Comparison of ENCODE assay signal across 8 cellular contexts in the genomic region with DNA sequence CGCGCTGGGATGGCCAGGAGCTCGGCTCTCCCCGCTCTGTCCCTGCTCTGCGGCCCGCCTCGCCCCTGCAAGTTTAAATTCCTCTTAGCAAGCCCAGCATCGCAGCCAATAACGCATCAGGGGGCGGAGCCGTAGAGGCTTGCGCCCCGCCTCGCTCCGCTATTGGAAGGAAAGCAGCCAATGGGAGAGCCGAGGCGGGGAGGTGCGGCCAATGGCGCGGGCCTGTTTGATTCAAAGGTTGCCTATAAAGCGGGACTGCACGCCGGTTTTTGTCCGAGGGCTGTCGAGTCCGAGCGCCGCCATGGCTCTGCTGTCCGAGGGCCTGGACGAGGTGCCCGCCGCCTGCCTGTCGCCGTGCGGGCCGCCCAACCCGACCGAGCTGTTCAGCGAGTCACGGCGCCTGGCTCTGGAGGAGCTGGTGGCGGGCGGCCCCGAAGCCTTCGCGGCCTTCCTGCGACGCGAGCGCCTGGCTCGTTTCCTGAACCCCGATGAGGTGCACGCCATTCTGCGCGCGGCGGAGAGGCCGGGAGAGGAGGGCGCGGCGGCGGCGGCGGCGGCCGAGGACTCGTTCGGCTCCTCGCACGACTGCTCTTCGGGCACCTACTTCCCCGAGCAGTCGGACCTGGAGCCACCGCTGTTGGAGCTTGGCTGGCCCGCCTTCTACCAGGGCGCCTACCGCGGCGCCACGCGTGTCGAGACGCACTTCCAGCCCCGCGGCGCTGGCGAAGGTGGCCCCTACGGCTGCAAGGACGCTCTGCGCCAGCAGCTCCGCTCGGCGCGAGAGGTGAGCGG. TPM values are rescaled to one million over a fixed set of nuclear protein-coding genes. Genes with fewer than 3 reads are reported as not detected.
DNase-seq lines count a peak whose midpoint lies in the region; ATAC-seq and TF ChIP-seq lines count a peak whose summit lies in the region.

Gene FAM83D, plus strand, starts transcription at position 276 of the 792 bp plus-strand sequence. Its CDS starts 26 bp downstream, at position 302.

- H3K9me2 ChIP-seq in SU-DHL-6 (replicated peaks; ENCODE audit: insufficient read depth, low read length), result no peaks in the 10 kb centered on the region

- H3K36me3 ChIP-seq in SU-DHL-6 (ENCODE audit: low read length) (no peaks in the 10 kb centered on the region), parathyroid adenoma (ENCODE audit: control insufficient read depth, insufficient read depth, low read length) (no peaks in the 10 kb centered on the region), tibial nerve (no peaks in the 10 kb centered on the region)

- TF ChIP-seq POLR2A in tibial nerve (IDR thresholded peaks at IDR 0.05), result peak in 1 of 2 donors; percentile 51

- H2AFZ ChIP-seq in SU-DHL-6 (ENCODE audit: low read depth, low read length, severe bottlenecking), result no peak within 1 kb of the TSS
- H2AFZ ChIP-seq in parathyroid adenoma, result peak within 1 kb of the TSS; percentile 95

- peak; percentile 90 for ATAC-seq in HG02763 (IDR thresholded peaks at IDR 0.05; ENCODE audit: unreplicated experiment)
- peak; percentile 98 for ATAC-seq in Right ventricle myocardium superior (ENCODE audit: poor library complexity)

- H3K4me3 ChIP-seq in GM12875 (ENCODE audit: low read depth, low read length) (peak within 1 kb of the TSS; percentile 85), SU-DHL-6 (ENCODE audit: insufficient read depth, low read length, poor library complexity, severe bottlenecking) (peak within 1 kb of the TSS; percentile 94), parathyroid adenoma (ENCODE audit: low read depth, low read length) (peak within 1 kb of the TSS; percentile 63), tibial nerve (peak within 1 kb of the TSS; percentile 35 to 60 (median 45))

- peaks cover 23% of the 10 kb centered on the region for H3K4me1 Mint-ChIP-seq in activated naive CD8-positive, alpha-beta T cell treated with anti-CD3 and anti-CD28 coated beads for 36 hours

- H3K27ac ChIP-seq in SU-DHL-6 (ENCODE audit: low read depth, low read length) (peak within 1 kb of the TSS; percentile 73), parathyroid adenoma (no peak within 1 kb of the TSS), tibial nerve (peak within 1 kb of the TSS in 1 of 4 donors; percentile 62)

- peak within 1 kb of the TSS; percentile 84 for H3K4me3 Mint-ChIP-seq in activated naive CD8-positive, alpha-beta T cell treated with anti-CD3 and anti-CD28 coated beads for 36 hours

- H3K27ac Mint-ChIP-seq in activated naive CD8-positive, alpha-beta T cell treated with anti-CD3 and anti-CD28 coated beads for 36 hours, result peak within 1 kb of the TSS; percentile 51

- TF ChIP-seq CTCF in GM12875 (IDR thresholded peaks at IDR 0.05; ENCODE audit: borderline replicate concordance, insufficient read depth, low read depth, low read length), result no peak
- TF ChIP-seq CTCF in SU-DHL-6 (IDR thresholded peaks at IDR 0.05; ENCODE audit: insufficient read depth, low read length, poor library complexity, severe bottlenecking), result no peak
- no peak for TF ChIP-seq CTCF in parathyroid adenoma (IDR thresholded peaks at IDR 0.05)
- TF ChIP-seq CTCF in tibial nerve (IDR thresholded peaks at IDR 0.05), result peak in 1 of 5 experiments; percentile 84

- peaks cover 50% of the 10 kb centered on the region for H3K79me2 ChIP-seq in SU-DHL-6 (ENCODE audit: insufficient read depth, low read length)
- no peaks in the 10 kb centered on the region for H3K79me2 ChIP-seq in parathyroid adenoma

- H3F3A ChIP-seq in SU-DHL-6 (ENCODE audit: insufficient read depth), result peaks cover 17% of the 10 kb centered on the region

- no peaks in the 10 kb centered on the region for H3K9me3 ChIP-seq in SU-DHL-6 (ENCODE audit: insufficient read depth, low read length)
- H3K9me3 ChIP-seq in parathyroid adenoma (ENCODE audit: control insufficient read depth, low read length), result no peaks in the 10 kb centered on the region
- no peaks in the 10 kb centered on the region for H3K9me3 ChIP-seq in tibial nerve

- H3K27me3 Mint-ChIP-seq in activated naive CD8-positive, alpha-beta T cell treated with anti-CD3 and anti-CD28 coated beads for 36 hours, result no peaks in the 10 kb centered on the region

- H3K4me2 ChIP-seq in SU-DHL-6 (ENCODE audit: low read depth, low read length, poor library complexity, severe bottlenecking), result peak within 1 kb of the TSS; percentile 73
- peak within 1 kb of the TSS; percentile 92 for H3K4me2 ChIP-seq in parathyroid adenoma (ENCODE audit: low read length)

- H3K27me3 ChIP-seq in SU-DHL-6 (ENCODE audit: low read length) (no peaks in the 10 kb centered on the region), parathyroid adenoma (ENCODE audit: control insufficient read depth, insufficient read depth, low read length) (no peaks in the 10 kb centered on the region), tibial nerve (peaks cover 0 to 20% of the 10 kb centered on the region in 2 donors)

- H3K4me1 ChIP-seq in parathyroid adenoma (peaks cover 7% of the 10 kb centered on the region), tibial nerve (peaks cover 0 to 15% (median 7%) of the 10 kb centered on the region in 4 donors)

- DNase-seq in NCI-H1417 (lab: John Stamatoyannopoulos, UW) (peak; percentile 95 to 98 (median 97)), Right ventricle myocardium superior (peak; percentile 96), tibial nerve (ENCODE audit: low spot score in 2 of 2) (peak; percentile 54 to 71)
- peak; percentile 96 for DNase-seq in activated naive CD8-positive, alpha-beta T cell treated with anti-CD3 and anti-CD28 coated beads for 36 hours

- peak; percentile 30 to 45 for TF ChIP-seq EP300 in tibial nerve (IDR thresholded peaks at IDR 0.05)

- H3K9ac ChIP-seq in SU-DHL-6 (ENCODE audit: low read length), result peak within 1 kb of the TSS; percentile 97
- H3K9ac ChIP-seq in parathyroid adenoma, result no peak within 1 kb of the TSS

- H3K36me3 Mint-ChIP-seq in activated naive CD8-positive, alpha-beta T cell treated with anti-CD3 and anti-CD28 coated beads for 36 hours, result peaks cover 14% of the 10 kb centered on the region

- no peaks in the 10 kb centered on the region for H3K9me3 Mint-ChIP-seq in activated naive CD8-positive, alpha-beta T cell treated with anti-CD3 and anti-CD28 coated beads for 36 hours

- no peaks in the 10 kb centered on the region; the same call in 1 of the 2 replicates for H4K20me1 ChIP-seq in SU-DHL-6 (ENCODE audit: low read depth, low read length)

- intact Hi-C loops in Right ventricle myocardium superior (cut with DNase I), result loop anchor here (5.0 kb wide), 1 partner anchor 121 kb away; no protein-coding TSS in a partner anchor

- WGBS in tibial nerve, 2 donors, result 0 to 3% methylated on average over 34 to 61 of the region's 95 CpGs

RNA-seq across cellular contexts. Expression of gene FAM83D, which starts in this region (rescaled TPM):
- 10 to 100 TPM; 11.8 to 14.2 TPM for total RNA-seq in activated naive CD8-positive, alpha-beta T cell treated with anti-CD3 and anti-CD28 coated beads for 36 hours
- total RNA-seq in Right ventricle myocardium superior (0.35 TPM), tibial nerve (under 1 TPM in 2 of 4 donors, not detected in 2; 0.42 to 0.90 TPM)

Comparison
In these comparisons a context has a peak if more than half of its experiments do, and no peak if none do; other contexts are left out.
1. Peak in DNase-seq and ATAC-seq in Right ventricle myocardium superior; RNA of the gene not detected or under 1 TPM.
2. Peak in DNase-seq and H3K4me3 ChIP-seq in tibial nerve; RNA of the gene not detected or under 1 TPM.